2 cellular contexts compared by ENCODE assay signal in genomic region chr7:1100386-1100785, GRCh38.
TF ChIP-seq lines count a peak whose summit lies in the region.

No MANE protein-coding gene starts in this region.

TF ChIP-seq in SK-N-SH, 30 proteins besides CTCF, POLR2A, EP300 and RAD21:
- TF ChIP-seq FOSL2 (IDR thresholded peaks at IDR 0.05; ENCODE audit: borderline replicate concordance, low read depth) (no peak), GATA2 (CRISPR knock-in tag; IDR thresholded peaks at IDR 0.05) (no peak), RFX5 (IDR thresholded peaks at IDR 0.05; ENCODE audit: low read length) (no peak), MXI1 (IDR thresholded peaks at IDR 0.05; ENCODE audit: low read depth, low read length) (no peak), RXRA (IDR thresholded peaks at IDR 0.05; ENCODE audit: borderline replicate concordance, low read depth) (no peak), SMC3 (IDR thresholded peaks at IDR 0.05; ENCODE audit: low read depth, low read length) (no peak), NFIC (IDR thresholded peaks at IDR 0.05; ENCODE audit: borderline replicate concordance) (no peak), CHD2 (IDR thresholded peaks at IDR 0.05; ENCODE audit: low read length, partially characterized antibody) (no peak), TEAD4 (IDR thresholded peaks at IDR 0.05; ENCODE audit: borderline replicate concordance, insufficient read depth) (no peak), ELF1 (IDR thresholded peaks at IDR 0.05) (no peak), FOXM1 (IDR thresholded peaks at IDR 0.05; ENCODE audit: low read depth) (no peak), MEF2A (IDR thresholded peaks at IDR 0.05; ENCODE audit: borderline replicate concordance, low read depth) (no peak)
- TF ChIP-seq, protein P1, sequence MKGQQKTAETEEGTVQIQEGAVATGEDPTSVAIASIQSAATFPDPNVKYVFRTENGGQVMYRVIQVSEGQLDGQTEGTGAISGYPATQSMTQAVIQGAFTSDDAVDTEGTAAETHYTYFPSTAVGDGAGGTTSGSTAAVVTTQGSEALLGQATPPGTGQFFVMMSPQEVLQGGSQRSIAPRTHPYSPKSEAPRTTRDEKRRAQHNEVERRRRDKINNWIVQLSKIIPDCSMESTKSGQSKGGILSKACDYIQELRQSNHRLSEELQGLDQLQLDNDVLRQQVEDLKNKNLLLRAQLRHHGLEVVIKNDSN (IDR thresholded peaks at IDR 0.05; ENCODE audit: borderline replicate concordance, low read depth): peak; percentile 62; the same call in 1 of the 2 replicates
- TF ChIP-seq, protein P2, sequence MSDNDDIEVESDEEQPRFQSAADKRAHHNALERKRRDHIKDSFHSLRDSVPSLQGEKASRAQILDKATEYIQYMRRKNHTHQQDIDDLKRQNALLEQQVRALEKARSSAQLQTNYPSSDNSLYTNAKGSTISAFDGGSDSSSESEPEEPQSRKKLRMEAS (IDR thresholded peaks at IDR 0.05; ENCODE audit: low read depth): peak; percentile 51; the same call in 1 of the 2 replicates

TF ChIP-seq in endothelial cell of umbilical vein, 7 proteins besides CTCF, POLR2A, EP300 and RAD21:
- no peak for TF ChIP-seq MYC (IDR thresholded peaks at IDR 0.05; ENCODE audit: low read depth, low read length)
- TF ChIP-seq EZH2 (IDR thresholded peaks at IDR 0.05; ENCODE audit: borderline replicate concordance, low read depth, low read length, severe bottlenecking): no peak
- TF ChIP-seq, protein P2 (IDR thresholded peaks at IDR 0.05; ENCODE audit: insufficient read depth, insufficient read length): no peak
- no peak for TF ChIP-seq FOS (IDR thresholded peaks at IDR 0.05; ENCODE audit: borderline replicate concordance, insufficient read depth, low read length)
- TF ChIP-seq POLR2AphosphoS5 (IDR thresholded peaks at IDR 0.05; ENCODE audit: insufficient read depth, low read depth, low read length): no peak
- TF ChIP-seq JUN (IDR thresholded peaks at IDR 0.05; ENCODE audit: borderline replicate concordance, insufficient read depth, insufficient read length, low read depth): no peak
- TF ChIP-seq GATA2 (IDR thresholded peaks at IDR 0.05; ENCODE audit: insufficient read depth, insufficient read length, low read depth, low read length): no peak
